In genomic region chr7:44240983-44241510, GRCh38 we compare ENCODE assay signal across 8 cellular contexts. TPM values are rescaled to one million over a fixed set of nuclear protein-coding genes. Genes with fewer than 3 reads are reported as not detected.
A peak's percentile ranks its signal among the peaks of the same experiment; 100 is the strongest.
DNase-seq lines count a peak whose midpoint lies in the region; ATAC-seq, FAIRE-seq and TF ChIP-seq lines count a peak whose summit lies in the region.

No MANE protein-coding gene starts in this region.

- POLR2A ChIA-PET in A549 (lab: Yijun Ruan, JAX): interaction anchor here (1.0 kb wide), 1 partner anchor 324 kb away, joined by 3 read pairs; no protein-coding TSS in a partner anchor
- POLR2A ChIA-PET in activated CD4-positive, alpha-beta memory T cell treated with anti-CD3 and anti-CD28 coated beads for 36 hours (lab: Charles Lee): no interaction called here

- H3K4me1 Mint-ChIP-seq in activated CD4-positive, alpha-beta memory T cell treated with anti-CD3 and anti-CD28 coated beads for 36 hours (ENCODE audit: low read depth): no peaks in the 10 kb centered on the region

- H3K4me3 Mint-ChIP-seq in activated CD4-positive, alpha-beta memory T cell treated with anti-CD3 and anti-CD28 coated beads for 36 hours: no peak overlapping the region

- no peaks in the 10 kb centered on the region for H3K27me3 Mint-ChIP-seq in activated CD4-positive, alpha-beta memory T cell treated with anti-CD3 and anti-CD28 coated beads for 36 hours

- FAIRE-seq in A549 (lab: Jason Lieb, UNC): no peak

- no peaks in the 10 kb centered on the region for H3K36me3 Mint-ChIP-seq in activated CD4-positive, alpha-beta memory T cell treated with anti-CD3 and anti-CD28 coated beads for 36 hours

- peak; percentile 81 to 86 for TF ChIP-seq RAD21 in A549 (conservative IDR thresholded peaks at IDR 0.05 in 1 of 2, IDR thresholded peaks at IDR 0.05 in 1 of 2)

- CTCF ChIA-PET in A549 (lab: Yijun Ruan, JAX): interaction anchor here (0.6 to 4.7 kb wide), 82 partner anchors 8 to 897 kb away, joined by 3 to 55 read pairs (median 4); partner anchors contain the start of gene YKT6
- CTCF ChIA-PET in activated CD4-positive, alpha-beta memory T cell treated with anti-CD3 and anti-CD28 coated beads for 36 hours (lab: Charles Lee): interaction anchor here (0.5 to 4.9 kb wide), 39 partner anchors 12 to 895 kb away, joined by 3 to 43 read pairs (median 4); partner anchors contain the start of gene NUDCD3

- DNase-seq in A549 (ENCODE audit: low read depth in 1 of 2, low spot score in 1 of 2) (peak; percentile 84 to 92), NCI-H774 (lab: John Stamatoyannopoulos, UW) (peak; percentile 69), ecto neural progenitor cell (ENCODE audit: low spot score) (peak; percentile 86), lung microvascular endothelial cell (ENCODE audit: low read depth in 2 of 2) (peak; percentile 78 to 84)
- DNase-seq in activated CD4-positive, alpha-beta memory T cell treated with anti-CD3 and anti-CD28 coated beads for 36 hours: peak; percentile 77
- peak; percentile 13 for DNase-seq in stimulated activated CD8-positive, alpha-beta memory T cell treated with anti-CD3 and anti-CD28 coated beads, Interleukin-15, amount 100 ng/mL, for 1 hour (ENCODE audit: low read depth)

- WGBS in A549 (ENCODE audit: missing lambda C conversion rate): 3% methylated on average over 6 of the region's 10 CpGs

- H3K9me3 Mint-ChIP-seq in activated CD4-positive, alpha-beta memory T cell treated with anti-CD3 and anti-CD28 coated beads for 36 hours: no peaks in the 10 kb centered on the region

- no peaks in the 10 kb centered on the region for H3K4me1 ChIP-seq in A549

- TF ChIP-seq POLR2A in A549 (IDR thresholded peaks at IDR 0.05; ENCODE audit: low read length): no peak

- ATAC-seq in A549: peak; percentile 87 to 96
- ATAC-seq in GM18508 (IDR thresholded peaks at IDR 0.05; ENCODE audit: insufficient read depth, unreplicated experiment): peak; percentile 53
- peak; percentile 68 for ATAC-seq in HG03521 (IDR thresholded peaks at IDR 0.05; ENCODE audit: unreplicated experiment)

- intact Hi-C loops in activated CD4-positive, alpha-beta memory T cell treated with anti-CD3 and anti-CD28 coated beads for 36 hours (cut with micrococcal nuclease): loop anchor here (1.0 to 2.0 kb wide), 4 partner anchors 18 to 324 kb away; no protein-coding TSS in a partner anchor

- no peak overlapping the region for H3K4me3 ChIP-seq in A549

- H3K9me3 ChIP-seq in A549: no peaks in the 10 kb centered on the region

- TF ChIP-seq EP300 in A549 (IDR thresholded peaks at IDR 0.05): no peak

- H3K4me2 ChIP-seq in A549: peak overlapping the region; percentile 59

- TF ChIP-seq CTCF in A549 (IDR thresholded peaks at IDR 0.05): peak; percentile 83

- H3K27ac Mint-ChIP-seq in activated CD4-positive, alpha-beta memory T cell treated with anti-CD3 and anti-CD28 coated beads for 36 hours: no peak overlapping the region

- H3K27ac ChIP-seq in A549: peak overlapping the region; percentile 24 to 79; a peak in 4 of 6 replicates

TF ChIP-seq in A549, 52 proteins besides CTCF, POLR2A, EP300 and RAD21:
- peak; percentile 87 for TF ChIP-seq SMC3 (IDR thresholded peaks at IDR 0.05)
- no peak for TF ChIP-seq MAX (IDR thresholded peaks at IDR 0.05)
- TF ChIP-seq TFCP2L1 (CRISPR knock-in tag; IDR thresholded peaks at IDR 0.05): no peak
- TF ChIP-seq MAZ (IDR thresholded peaks at IDR 0.05; ENCODE audit: borderline replicate concordance, low read depth, low read length): peak; percentile 25; the same call in 1 of the 2 replicates
TF ChIP-seq in A549: peak in this region for 2.

RNA-seq across cellular contexts. Expression of gene YKT6, which starts 40.3 kb away (rescaled TPM):
- polyA plus RNA-seq in A549 (2011; rRNA removed): 113 and 142 TPM in 2 replicates
- 86.7 and 111 TPM in 2 replicates for polyA plus RNA-seq in A549 (2012; cell fraction: cytosol; rRNA removed)
- polyA plus RNA-seq in A549 (2012; cell fraction: nucleus; rRNA removed): 82.2 and 89.2 TPM in 2 replicates
- 130 to 133 TPM (median 130 TPM) in 3 replicates for polyA plus RNA-seq in A549 (2017; fragmentation: RNase III; extraction: RNeasy Plus Mini Kit Qiagen cat#74134 plus additional on column Dnase treatment)
- 118 and 131 TPM in 2 replicates for polyA minus RNA-seq in A549 (2011; rRNA and poly(A)+ RNA removed)
- 10 to 100 TPM; 57.0 to 60.4 TPM for total RNA-seq in activated CD4-positive, alpha-beta memory T cell treated with anti-CD3 and anti-CD28 coated beads for 36 hours
- 75.0 and 78.9 TPM in 2 replicates for total RNA-seq in lung microvascular endothelial cell

RNA-seq across cellular contexts. Expression of gene GCK, which starts 51.8 kb away (rescaled TPM):
- polyA plus RNA-seq in A549 (2011; rRNA removed): not detected in 2 replicates
- 0.03 TPM in 1 of 2 replicates, not detected in the other for polyA plus RNA-seq in A549 (2012; cell fraction: cytosol; rRNA removed)
- polyA plus RNA-seq in A549 (2012; cell fraction: nucleus; rRNA removed): not detected in 2 replicates
- polyA plus RNA-seq in A549 (2017; fragmentation: RNase III; extraction: RNeasy Plus Mini Kit Qiagen cat#74134 plus additional on column Dnase treatment): 0.12 TPM in 1 of 3 replicates, not detected in the others
- not detected in 2 replicates for polyA minus RNA-seq in A549 (2011; rRNA and poly(A)+ RNA removed)
- total RNA-seq in activated CD4-positive, alpha-beta memory T cell treated with anti-CD3 and anti-CD28 coated beads for 36 hours: 1 to 10 TPM; 1.1 to 1.3 TPM
- total RNA-seq in lung microvascular endothelial cell: 0.20 and 0.22 TPM in 2 replicates

Comparison
In these comparisons a context has a peak if more than half of its experiments do, and no peak if none do; other contexts are left out.
1. DNase-seq: peak in every context shown above with its lines; median percentile 88 in A549; 86 in ecto neural progenitor cell; 81 in lung microvascular endothelial cell; 77 in activated CD4-positive, alpha-beta memory T cell treated with anti-CD3 and anti-CD28 coated beads for 36 hours; 69 in NCI-H774; 13 in stimulated activated CD8-positive, alpha-beta memory T cell treated with anti-CD3 and anti-CD28 coated beads, Interleukin-15, amount 100 ng/mL, for 1 hour.